8 cellular contexts compared by ENCODE assay signal in the genomic region with DNA sequence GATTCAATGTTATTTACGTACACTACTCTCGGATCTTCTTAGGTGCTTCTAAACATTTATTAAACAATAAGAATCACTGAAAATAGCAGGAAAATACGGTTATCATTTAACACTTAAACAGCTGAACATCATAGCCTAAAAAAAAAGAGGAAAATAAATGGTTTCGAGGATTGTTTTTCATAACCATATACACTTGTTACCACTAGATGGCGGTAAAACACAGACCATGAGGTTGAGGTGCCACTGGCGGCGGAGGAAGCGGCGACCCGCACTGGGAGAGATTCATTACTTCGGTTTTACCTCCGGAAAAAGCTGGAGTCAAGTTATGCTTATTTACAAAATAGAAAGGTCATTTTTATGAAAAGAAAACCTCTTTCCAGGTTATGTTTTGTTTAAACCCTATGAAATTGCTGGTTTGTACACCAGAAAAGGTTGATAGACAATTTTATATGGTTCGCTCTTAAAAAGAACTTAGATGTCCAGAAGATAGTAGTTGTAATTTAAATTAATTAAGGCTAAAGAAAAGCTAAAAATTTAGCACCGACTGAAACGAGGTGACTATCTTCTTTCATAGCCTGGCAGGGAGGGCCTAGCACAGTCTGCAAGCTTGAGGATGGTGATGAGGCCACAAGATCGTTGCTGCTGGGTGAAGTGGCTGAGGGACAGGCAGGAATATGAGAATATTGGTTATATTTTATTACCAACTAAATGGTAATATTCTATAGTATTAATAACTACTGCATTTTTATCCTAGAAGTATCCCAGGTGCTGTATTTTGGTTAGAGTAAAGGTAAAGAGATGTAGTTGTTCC.
A peak's percentile ranks its signal among the peaks of the same experiment; 100 is the strongest.
DNase-seq lines count a peak whose midpoint lies in the region; ATAC-seq and TF ChIP-seq lines count a peak whose summit lies in the region.

No MANE protein-coding gene starts in this region.

- peak overlapping the region; percentile 84 for H3K4me2 ChIP-seq in osteoblast (ENCODE audit: insufficient read depth, low read length)

- peaks cover 5% of the 10 kb centered on the region for H3K27me3 Mint-ChIP-seq in activated naive CD4-positive, alpha-beta T cell treated with anti-CD3 and anti-CD28 coated beads for 36 hours (ENCODE audit: low read depth)

- no peak for TF ChIP-seq POLR2A in thyroid gland (IDR thresholded peaks at IDR 0.05)

- CTCF ChIA-PET in activated naive CD4-positive, alpha-beta T cell treated with anti-CD3 and anti-CD28 coated beads for 36 hours (lab: Charles Lee): interaction anchor here (0.6 to 6.3 kb wide), 52 partner anchors 8 to 691 kb away, joined by 3 to 84 read pairs (median 4); no protein-coding TSS in a partner anchor

- no peaks in the 10 kb centered on the region for H3K9me3 ChIP-seq in osteoblast (ENCODE audit: low read depth, low read length)
- H3K9me3 ChIP-seq in thyroid gland: no peaks in the 10 kb centered on the region

- WGBS in thyroid gland, 2 donors: 15 to 17% methylated on average over 16 of the region's 16 CpGs

- no peak overlapping the region for H3K4me3 Mint-ChIP-seq in activated naive CD4-positive, alpha-beta T cell treated with anti-CD3 and anti-CD28 coated beads for 36 hours

- H3K4me1 ChIP-seq in osteoblast (ENCODE audit: insufficient read depth, low read length) (peaks cover 8% of the 10 kb centered on the region), thyroid gland (no peaks in the 10 kb centered on the region)

- TF ChIP-seq CTCF in LNCAP (IDR thresholded peaks at IDR 0.05): peak; percentile 63
- TF ChIP-seq CTCF in osteoblast (IDR thresholded peaks at IDR 0.05; ENCODE audit: extremely low read depth, low read depth, low read length): peak; percentile 81
- peak; percentile 53 to 87 (median 71) for TF ChIP-seq CTCF in thyroid gland (IDR thresholded peaks at IDR 0.05)

- ATAC-seq in GM21515 (IDR thresholded peaks at IDR 0.05; ENCODE audit: unreplicated experiment): peak; percentile 74

- no peaks in the 10 kb centered on the region for H3K4me1 Mint-ChIP-seq in activated naive CD4-positive, alpha-beta T cell treated with anti-CD3 and anti-CD28 coated beads for 36 hours (ENCODE audit: low read depth)

- H3K27me3 ChIP-seq in osteoblast (ENCODE audit: insufficient read depth, low read length) (peaks cover 5% of the 10 kb centered on the region), thyroid gland (no peaks in the 10 kb centered on the region)

- no peaks in the 10 kb centered on the region for H3K36me3 ChIP-seq in osteoblast (ENCODE audit: insufficient read depth, low read length)
- H3K36me3 ChIP-seq in thyroid gland: no peaks in the 10 kb centered on the region

- no peaks in the 10 kb centered on the region for H4K20me1 ChIP-seq in osteoblast (ENCODE audit: insufficient read depth, low read length)

- H3K27ac Mint-ChIP-seq in activated naive CD4-positive, alpha-beta T cell treated with anti-CD3 and anti-CD28 coated beads for 36 hours: no peak overlapping the region

- intact Hi-C loops in activated naive CD4-positive, alpha-beta T cell treated with anti-CD3 and anti-CD28 coated beads for 36 hours (cut with micrococcal nuclease): loop anchor here (1.0 to 10.0 kb wide), 6 partner anchors 180 to 612 kb away; no protein-coding TSS in a partner anchor
- intact Hi-C loops in thyroid gland (cut with DNase I): loop anchor here (5.0 kb wide), 1 partner anchor 184 kb away; no protein-coding TSS in a partner anchor

- no peaks in the 10 kb centered on the region for H3K9me3 Mint-ChIP-seq in activated naive CD4-positive, alpha-beta T cell treated with anti-CD3 and anti-CD28 coated beads for 36 hours

- no peaks in the 10 kb centered on the region for H3K79me2 ChIP-seq in osteoblast (ENCODE audit: insufficient read depth, low read length)

- no peaks in the 10 kb centered on the region for H3K36me3 Mint-ChIP-seq in activated naive CD4-positive, alpha-beta T cell treated with anti-CD3 and anti-CD28 coated beads for 36 hours (ENCODE audit: low read depth)

- DNase-seq in COLO829 (ENCODE audit: low spot score) (peak; percentile 32), SK-N-DZ (ENCODE audit: low spot score) (peak; percentile 77), germinal center (ENCODE audit: low spot score) (peak; percentile 52), osteoblast (ENCODE audit: insufficient read length, low spot score, missing footprints) (no peak), thyroid gland (peak; percentile 60 to 68)
- peak; percentile 71 for DNase-seq in activated naive CD4-positive, alpha-beta T cell treated with anti-CD3 and anti-CD28 coated beads for 36 hours

- H3K27ac ChIP-seq in osteoblast (ENCODE audit: low read depth, low read length): peak overlapping the region; percentile 59
- no peak overlapping the region for H3K27ac ChIP-seq in thyroid gland

- peak overlapping the region; percentile 85 for H2AFZ ChIP-seq in osteoblast (ENCODE audit: low read length)

- peak overlapping the region; percentile 63 for H3K4me3 ChIP-seq in osteoblast (ENCODE audit: insufficient read depth, low read length)
- no peak overlapping the region for H3K4me3 ChIP-seq in thyroid gland (replicated peaks in 1 of 3)
